ENCODE assay signal across 12 cellular contexts in genomic region chr14:64628940-64629403, GRCh38.
DNase-seq lines count a peak whose midpoint lies in the region; ATAC-seq and TF ChIP-seq lines count a peak whose summit lies in the region.
"Had no signal": no experiment of that assay in that cellular context is flagged by ENCODE, and none has a peak within 500 bp of the region (broad histone marks: within the 10 kb centered on the region; RNA-seq: fewer than 3 reads in every experiment).

No MANE protein-coding gene starts in this region.

- H3F3A ChIP-seq in SK-N-SH (replicated peaks; ENCODE audit: insufficient read depth) = peaks cover 12% of the 10 kb centered on the region

- CTCF ChIA-PET in SK-N-SH (lab: Yijun Ruan, JAX) = interaction anchor here (1.3 to 2.0 kb wide), 5 partner anchors 8 to 285 kb away, joined by 3 to 7 read pairs (median 5); no protein-coding TSS in a partner anchor

- H3K4me1 ChIP-seq in SK-N-SH (ENCODE audit: control insufficient read depth in 1 of 2, insufficient read depth in 2 of 2, low read depth in 1 of 2, low read length in 1 of 2) = peaks cover 6 to 14% of the 10 kb centered on the region in 2 experiments; a peak in 2 of 4 replicates
- peaks cover 17% of the 10 kb centered on the region for H3K4me1 ChIP-seq in osteoblast (ENCODE audit: insufficient read depth, low read length)

- no peak for ATAC-seq in GM19397 (IDR thresholded peaks at IDR 0.05; ENCODE audit: unreplicated experiment)
- ATAC-seq: effector memory CD8-positive, alpha-beta T cell had no signal

- TF ChIP-seq CTCF in SK-N-SH (IDR thresholded peaks at IDR 0.05) (0 out of 2 replicates have a peak, but pooled peaks have one; percentile 14), osteoblast (IDR thresholded peaks at IDR 0.05; ENCODE audit: extremely low read depth, low read depth, low read length) (peak; percentile 9)

- DNase-seq in ELR (ENCODE audit: low read depth) (peak; percentile 91), SK-N-SH (peak; percentile 30), fibroblast of the conjunctiva (ENCODE audit: low read depth) (peak; percentile 27), osteoblast (ENCODE audit: insufficient read length, low spot score, missing footprints) (peak; percentile 95), DMS153 (lab: John Stamatoyannopoulos, UW) (no peak), NCI-H146 (lab: John Stamatoyannopoulos, UW) (no peak)
- DNase-seq in activated naive CD4-positive, alpha-beta T cell treated with anti-CD3 and anti-CD28 coated beads, Interleukin-2, amount 50 U/mL, for 16 hours = no peak
- DNase-seq: activated CD8-positive, alpha-beta memory T cell treated with anti-CD3 and anti-CD28 coated beads, Interleukin-2, amount 50 U/mL, for 48 hours; DMS79; effector memory CD8-positive, alpha-beta T cell; naive B cell had no signal

- H3K9me2 ChIP-seq in SK-N-SH = no peaks in the 10 kb centered on the region

- H2AFZ ChIP-seq in SK-N-SH (ENCODE audit: low read depth) (peak overlapping the region; percentile 57), osteoblast (ENCODE audit: low read length) (peak overlapping the region; percentile 79)

- POLR2A ChIA-PET in SK-N-SH (lab: Yijun Ruan, JAX) = no interaction called here

- H3K4me3 ChIP-seq in SK-N-SH (ENCODE audit: low read depth in 2 of 2, low read length in 1 of 2) (no peak overlapping the region), osteoblast (ENCODE audit: insufficient read depth, low read length) (no peak overlapping the region)

- H3K27me3 ChIP-seq in SK-N-SH (ENCODE audit: insufficient read depth) (no peaks in the 10 kb centered on the region), osteoblast (ENCODE audit: insufficient read depth, low read length) (no peaks in the 10 kb centered on the region)

- H3K4me2 ChIP-seq in SK-N-SH (peak overlapping the region; percentile 46; the same call in 1 of the 2 replicates), osteoblast (ENCODE audit: insufficient read depth, low read length) (peak overlapping the region; percentile 12)

- peak overlapping the region; percentile 65 to 94 for H3K27ac ChIP-seq in SK-N-SH (ENCODE audit: low read depth in 2 of 2, low read length in 1 of 2)
- peak overlapping the region; percentile 89 for H3K27ac ChIP-seq in osteoblast (ENCODE audit: low read depth, low read length)

- 0 out of 4 replicates have a peak, but pooled peaks have one; percentile 8 to 48 for TF ChIP-seq EP300 in SK-N-SH (IDR thresholded peaks at IDR 0.05; ENCODE audit: borderline replicate concordance in 1 of 2, low read depth in 1 of 2, low read length in 1 of 2)

- TF ChIP-seq RAD21 in SK-N-SH (IDR thresholded peaks at IDR 0.05; ENCODE audit: low read length) = no peak

- H3K9me3 ChIP-seq in SK-N-SH = no peaks in the 10 kb centered on the region
- H3K9me3 ChIP-seq in osteoblast (ENCODE audit: low read depth, low read length) = no peaks in the 10 kb centered on the region

- H3K36me3 ChIP-seq in SK-N-SH (replicated peaks in 1 of 2; ENCODE audit: control insufficient read depth in 1 of 2, insufficient read depth in 2 of 2, low read length in 1 of 2) = no peaks in the 10 kb centered on the region
- H3K36me3 ChIP-seq in osteoblast (ENCODE audit: insufficient read depth, low read length) = no peaks in the 10 kb centered on the region

- WGBS in SK-N-SH (ENCODE audit: low lambda C conversion rate) = 11% methylated on average over 7 of the region's 7 CpGs

- H3K9ac ChIP-seq in SK-N-SH = peak overlapping the region; percentile 76

- H4K20me1 ChIP-seq in SK-N-SH (ENCODE audit: insufficient read depth) (no peaks in the 10 kb centered on the region), osteoblast (ENCODE audit: insufficient read depth, low read length) (no peaks in the 10 kb centered on the region)

- H3K79me2 ChIP-seq in SK-N-SH (ENCODE audit: insufficient read depth) = no peaks in the 10 kb centered on the region
- H3K79me2 ChIP-seq in osteoblast (ENCODE audit: insufficient read depth, low read length) = no peaks in the 10 kb centered on the region

TF ChIP-seq in SK-N-SH, 30 proteins besides CTCF, POLR2A, EP300 and RAD21 (continues in another document):
- TF ChIP-seq RFX5 (IDR thresholded peaks at IDR 0.05; ENCODE audit: low read length) (no peak), REST (IDR thresholded peaks at IDR 0.05; ENCODE audit: low read depth, low read length) (0 out of 2 replicates have a peak, but pooled peaks have one; percentile 25), IRF3 (IDR thresholded peaks at IDR 0.05; ENCODE audit: low read depth, low read length) (no peak), SMC3 (IDR thresholded peaks at IDR 0.05; ENCODE audit: low read depth, low read length) (no peak), CHD2 (IDR thresholded peaks at IDR 0.05; ENCODE audit: low read length, partially characterized antibody) (no peak), POLR2AphosphoS5 (IDR thresholded peaks at IDR 0.05; ENCODE audit: low read depth, low read length) (0 out of 2 replicates have a peak, but pooled peaks have one; percentile 35), RXRA (IDR thresholded peaks at IDR 0.05; ENCODE audit: borderline replicate concordance, low read depth) (peak; percentile 68), EZH2phosphoT487 (IDR thresholded peaks at IDR 0.05; ENCODE audit: borderline replicate concordance, low read depth) (no peak), FOXJ3 (CRISPR knock-in tag; IDR thresholded peaks at IDR 0.05) (no peak), TEAD4 (IDR thresholded peaks at IDR 0.05; ENCODE audit: borderline replicate concordance, insufficient read depth) (no peak), TAF1 (IDR thresholded peaks at IDR 0.05; ENCODE audit: borderline replicate concordance, low read depth, low read length) (peak; percentile 28; the same call in 1 of the 2 replicates), PBX3 (IDR thresholded peaks at IDR 0.05) (peak; percentile 86), ZBTB33 (IDR thresholded peaks at IDR 0.05; ENCODE audit: borderline replicate concordance, low read depth) (no peak), FOSL2 (IDR thresholded peaks at IDR 0.05; ENCODE audit: borderline replicate concordance, low read depth) (peak; percentile 89), MAX (IDR thresholded peaks at IDR 0.05; ENCODE audit: low read depth) (peak; percentile 80; the same call in 1 of the 2 replicates)

Comparison
In these comparisons a context has a peak if more than half of its experiments do, and no peak if none do; other contexts are left out.
1. DNase-seq: peak in ELR (single experiment), SK-N-SH (single experiment), fibroblast of the conjunctiva (single experiment) and osteoblast (single experiment); none in activated naive CD4-positive, alpha-beta T cell treated with anti-CD3 and anti-CD28 coated beads, Interleukin-2, amount 50 U/mL, for 16 hours (single experiment), DMS153 (single experiment) and NCI-H146 (single experiment).